Comparison of ENCODE assay signal across 14 cellular contexts in the genomic region with DNA sequence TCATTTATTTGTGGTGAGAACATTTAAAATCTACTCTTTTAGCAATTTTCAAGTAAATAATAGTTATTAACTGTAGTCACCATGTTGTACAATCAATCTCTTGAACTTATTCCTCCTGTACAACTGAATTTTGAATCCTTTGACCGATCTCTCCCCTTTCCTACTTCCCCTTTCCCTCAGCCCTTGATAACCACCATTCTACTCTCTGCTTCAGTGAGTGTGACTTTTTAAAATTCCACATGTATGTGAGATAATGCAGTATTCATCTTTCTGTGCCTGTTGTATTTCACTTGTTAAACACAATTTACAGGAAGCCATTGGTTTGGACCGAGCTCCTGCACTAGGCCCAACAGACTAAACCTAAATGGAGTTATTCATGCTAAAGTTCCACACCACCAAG.
"Had no signal": no experiment of that assay in that cellular context is flagged by ENCODE, and none has a peak within 500 bp of the region (broad histone marks: within the 10 kb centered on the region; RNA-seq: fewer than 3 reads in every experiment).

No MANE protein-coding gene starts in this region.

- H3K27ac Mint-ChIP-seq: activated CD4-positive, alpha-beta T cell treated with anti-CD3 and anti-CD28 coated beads, Interleukin-2, amount 10 ng/mL, durations not matched to agents 24 days and 14 days; activated naive CD4-positive, alpha-beta T cell treated with anti-CD3 and anti-CD28 coated beads for 36 hours; activated T-helper 17 cell treated with anti-CD3 and anti-CD28 coated beads, Interleukin-2, amount 50 U/mL, for 72 hours; stimulated activated naive B cell treated with anti-CD40 and anti-IgM and Interleukin-4, amounts not matched to agents 10 μg/mL and 1 μg/mL and 100 μg/mL, for 72 hours had no signal

- H3K9me3 Mint-ChIP-seq: activated CD4-positive, alpha-beta T cell treated with anti-CD3 and anti-CD28 coated beads, Interleukin-2, amount 10 ng/mL, durations not matched to agents 24 days and 14 days; activated T-helper 17 cell treated with anti-CD3 and anti-CD28 coated beads, Interleukin-2, amount 50 U/mL, for 72 hours had no signal

- H3K36me3 Mint-ChIP-seq: naive thymus-derived CD8-positive, alpha-beta T cell; stimulated activated naive B cell treated with anti-CD40 and anti-IgM and Interleukin-4, amounts not matched to agents 10 μg/mL and 1 μg/mL and 100 μg/mL, for 72 hours had no signal

- H3K4me3 Mint-ChIP-seq: activated CD4-positive, alpha-beta T cell treated with anti-CD3 and anti-CD28 coated beads, Interleukin-2, amount 10 ng/mL, durations not matched to agents 24 days and 14 days; activated naive CD4-positive, alpha-beta T cell treated with anti-CD3 and anti-CD28 coated beads for 36 hours; activated T-helper 17 cell treated with anti-CD3 and anti-CD28 coated beads, Interleukin-2, amount 50 U/mL, for 72 hours; naive thymus-derived CD8-positive, alpha-beta T cell; stimulated activated naive B cell treated with anti-CD40 and anti-IgM and Interleukin-4, amounts not matched to agents 10 μg/mL and 1 μg/mL and 100 μg/mL, for 72 hours had no signal

- H3K27me3 Mint-ChIP-seq: activated CD4-positive, alpha-beta T cell treated with anti-CD3 and anti-CD28 coated beads, Interleukin-2, amount 10 ng/mL, durations not matched to agents 24 days and 14 days; progenitor cell of endocrine pancreas; stimulated activated naive B cell treated with anti-CD40 and anti-IgM and Interleukin-4, amounts not matched to agents 10 μg/mL and 1 μg/mL and 100 μg/mL, for 72 hours had no signal

- H3K4me1 Mint-ChIP-seq: activated CD4-positive, alpha-beta T cell treated with anti-CD3 and anti-CD28 coated beads, Interleukin-2, amount 10 ng/mL, durations not matched to agents 24 days and 14 days; activated T-helper 17 cell treated with anti-CD3 and anti-CD28 coated beads, Interleukin-2, amount 50 U/mL, for 72 hours had no signal

- DNase-seq: activated CD4-positive, alpha-beta T cell treated with anti-CD3 and anti-CD28 coated beads, Interleukin-2, amount 10 ng/mL, durations not matched to agents 24 days and 14 days; activated CD8-positive, alpha-beta memory T cell treated with anti-CD3 and anti-CD28 coated beads for 24 hours; activated naive CD4-positive, alpha-beta T cell treated with anti-CD3 and anti-CD28 coated beads for 36 hours; activated T-cell treated with anti-CD3 and anti-CD28 coated beads for 4 hours; heart right ventricle; mammary epithelial cell; mucosa of descending colon; naive thymus-derived CD8-positive, alpha-beta T cell; nucleus accumbens; right cardiac atrium; small intestine; stimulated activated naive B cell treated with anti-CD40 and anti-IgM and Interleukin-4, amounts not matched to agents 10 μg/mL and 1 μg/mL and 100 μg/mL, for 72 hours had no signal
